9 cellular contexts compared by ENCODE assay signal in genomic region chr3:47612178-47612577, GRCh38. TPM values are rescaled to one million over a fixed set of nuclear protein-coding genes. Genes with fewer than 3 reads are reported as not detected.
DNase-seq lines count a peak whose midpoint lies in the region; ATAC-seq and TF ChIP-seq lines count a peak whose summit lies in the region.
"Had no signal": no experiment of that assay in that cellular context is flagged by ENCODE, and none has a peak within 500 bp of the region (broad histone marks: within the 10 kb centered on the region; RNA-seq: fewer than 3 reads in every experiment).

No MANE protein-coding gene starts in this region.

- H3K27me3 ChIP-seq in right lobe of liver: no peaks in the 10 kb centered on the region
- H3K27me3 ChIP-seq in transverse colon: no peaks in the 10 kb centered on the region

- ATAC-seq in activated naive CD4-positive, alpha-beta T cell treated with anti-CD3 and anti-CD28 coated beads, Interleukin-2, amount 50 U/mL, for 72 hours: no peak
- peak in 3 of 4 donors; percentile 57 to 77 (median 73) for ATAC-seq in right lobe of liver
- ATAC-seq in HG02623 (IDR thresholded peaks at IDR 0.05; ENCODE audit: unreplicated experiment): no peak

- peak overlapping the region; percentile 0 to 6 for H3K27ac Mint-ChIP-seq in activated naive CD4-positive, alpha-beta T cell treated with anti-CD3 and anti-CD28 coated beads, Interleukin-2, amount 50 U/mL, for 72 hours

- no peak for TF ChIP-seq EP300 in transverse colon (IDR thresholded peaks at IDR 0.05; ENCODE audit: low read depth)

- intact Hi-C loops in right lobe of liver (cut with DNase I) (no loop called here), transverse colon (cut with DNase I; ENCODE audit: low total_unique reads) (loop anchor here (2.0 kb wide), 1 partner anchor 41 kb away; no protein-coding TSS in a partner anchor)

- in situ Hi-C loops in transverse colon (cut with MboI; ENCODE audit: low pct_ligation_motif_present in 1 of 4, low pct_unique_long_range_greater_than_20kb in 1 of 4, low sequenced_read_pairs in 3 of 4): no loop called here

- H3K4me3 ChIP-seq in right lobe of liver (no peak overlapping the region), transverse colon (no peak overlapping the region)

- TF ChIP-seq CTCF in right lobe of liver (IDR thresholded peaks at IDR 0.05): no peak
- no peak for TF ChIP-seq CTCF in transverse colon (IDR thresholded peaks at IDR 0.05)

- TF ChIP-seq POLR2A in right lobe of liver (IDR thresholded peaks at IDR 0.05) (no peak), transverse colon (IDR thresholded peaks at IDR 0.05) (no peak)

- peaks cover 0 to 14% (median 8%) of the 10 kb centered on the region in 4 donors for H3K36me3 ChIP-seq in right lobe of liver
- peaks cover 0 to 14% (median 4%) of the 10 kb centered on the region in 4 donors for H3K36me3 ChIP-seq in transverse colon

- DNase-seq in activated naive CD4-positive, alpha-beta T cell treated with anti-CD3 and anti-CD28 coated beads, Interleukin-2, amount 50 U/mL, for 72 hours (ENCODE audit: low spot score in 2 of 2): no peak
- no peak for DNase-seq in activated naive CD4-positive, alpha-beta T cell treated with anti-CD3 and anti-CD28 coated beads, Interleukin-2, amount 50 U/mL, for 16 hours
- DNase-seq in cerebellar cortex (ENCODE audit: low spot score) (peak; percentile 95), right lobe of liver (no peak), transverse colon (no peak), foreskin melanocyte (no peak)
- DNase-seq in central memory CD4-positive, alpha-beta T cell: no peak
- DNase-seq: activated CD4-positive, alpha-beta T cell treated with anti-CD3 and anti-CD28 coated beads, Interleukin-2, amount 50 U/mL, for 1 hour had no signal

- H3K9me3 ChIP-seq in right lobe of liver (no peaks in the 10 kb centered on the region), transverse colon (no peaks in the 10 kb centered on the region)

- H3K9me3 Mint-ChIP-seq in activated naive CD4-positive, alpha-beta T cell treated with anti-CD3 and anti-CD28 coated beads, Interleukin-2, amount 50 U/mL, for 72 hours: no peaks in the 10 kb centered on the region

- H3K27ac ChIP-seq in right lobe of liver (no peak overlapping the region), transverse colon (peak overlapping the region; percentile 24 to 48 (median 34))

- H3K36me3 Mint-ChIP-seq in activated naive CD4-positive, alpha-beta T cell treated with anti-CD3 and anti-CD28 coated beads, Interleukin-2, amount 50 U/mL, for 72 hours: peaks cover 0 to 16% of the 10 kb centered on the region in 2 donors

- H3K4me1 ChIP-seq in right lobe of liver: no peaks in the 10 kb centered on the region
- H3K4me1 ChIP-seq in transverse colon: peaks cover 0 to 27% (median 8%) of the 10 kb centered on the region in 4 donors

RNA-seq across cellular contexts. Expression of gene CSPG5, which starts 33.5 kb away (rescaled TPM):
- 1 to 10 TPM in 1 of 2 donors, under 1 TPM in 1; 0.16 to 1.2 TPM for total RNA-seq in activated naive CD4-positive, alpha-beta T cell treated with anti-CD3 and anti-CD28 coated beads, Interleukin-2, amount 50 U/mL, for 72 hours
- under 1 TPM in 5 of 6 experiments, not detected in 1; 0.18 to 0.39 (median 0.25) TPM for total RNA-seq in right lobe of liver
- 1 to 10 TPM in 1 of 4 donors, under 1 TPM in 2, not detected in 1; 0.60 to 2.6 (median 0.96) TPM for total RNA-seq in transverse colon

Comparison
In these comparisons a context has a peak if more than half of its experiments do, and no peak if none do; other contexts are left out.
1. ATAC-seq: peak in right lobe of liver (3 of 4); none in activated naive CD4-positive, alpha-beta T cell treated with anti-CD3 and anti-CD28 coated beads, Interleukin-2, amount 50 U/mL, for 72 hours (0 of 2) and HG02623 (single experiment).
2. H3K27ac ChIP-seq: peak in transverse colon (4 of 4); none in right lobe of liver (0 of 3).